21 cellular contexts compared by ENCODE assay signal in genomic region chr4:79585834-79586233, GRCh38.
A peak's percentile ranks its signal among the peaks of the same experiment; 100 is the strongest.
DNase-seq lines count a peak whose midpoint lies in the region; ATAC-seq and TF ChIP-seq lines count a peak whose summit lies in the region.
"Had no signal": no experiment of that assay in that cellular context is flagged by ENCODE, and none has a peak within 500 bp of the region (broad histone marks: within the 10 kb centered on the region; RNA-seq: fewer than 3 reads in every experiment).

No MANE protein-coding gene starts in this region.

- no peak overlapping the region for H3K4me3 ChIP-seq in NT2/D1 (ENCODE audit: insufficient read length, low read depth)
- H3K4me3 ChIP-seq in esophagus muscularis mucosa, result no peak overlapping the region
- no peak overlapping the region for H3K4me3 ChIP-seq in neural progenitor cell
- H3K4me3 ChIP-seq: BLaER1 treated with 17β-estradiol and CSF1 and Interleukin-3, amounts not matched to agents 10 nM and 100 nM; GM23248 had no signal

- H3K9me3 ChIP-seq in NT2/D1 (ENCODE audit: insufficient read depth, low read length) (0 out of 2 replicates have a peak, but pooled peaks cover 4% of the 10 kb centered on the region), esophagus muscularis mucosa (no peaks in the 10 kb centered on the region), neural progenitor cell (ENCODE audit: low read depth) (no peaks in the 10 kb centered on the region)
- H3K9me3 ChIP-seq: BLaER1 treated with 17β-estradiol and CSF1 and Interleukin-3, amounts not matched to agents 10 nM and 100 nM; Caco-2; SK-N-SH had no signal

- H3K27ac ChIP-seq in esophagus muscularis mucosa (replicated peaks in 1 of 4), result peak overlapping the region; percentile 46 to 73 (median 57)
- H3K27ac ChIP-seq in neural progenitor cell, result no peak overlapping the region
- H3K27ac ChIP-seq: BLaER1 treated with 17β-estradiol and CSF1 and Interleukin-3, amounts not matched to agents 10 nM and 100 nM; GM23248; RWPE1 had no signal

- H3K9ac ChIP-seq in NT2/D1 (ENCODE audit: insufficient read length, low read depth) (no peak overlapping the region), neural progenitor cell (no peak overlapping the region)
- H3K9ac ChIP-seq: BLaER1 treated with 17β-estradiol and CSF1 and Interleukin-3, amounts not matched to agents 10 nM and 100 nM; GM23248; SK-N-SH had no signal

- no peaks in the 10 kb centered on the region for H3K4me1 ChIP-seq in NT2/D1 (ENCODE audit: insufficient read depth, insufficient read length)
- peaks cover 14 to 50% (median 30%) of the 10 kb centered on the region in 4 donors for H3K4me1 ChIP-seq in esophagus muscularis mucosa
- H3K4me1 ChIP-seq in neural progenitor cell, result no peaks in the 10 kb centered on the region
- H3K4me1 ChIP-seq: BLaER1 treated with 17β-estradiol and CSF1 and Interleukin-3, amounts not matched to agents 10 nM and 100 nM; Caco-2 had no signal

- H3K4me2 ChIP-seq in neural progenitor cell, result no peak overlapping the region
- H3K4me2 ChIP-seq: BLaER1 treated with 17β-estradiol and CSF1 and Interleukin-3, amounts not matched to agents 10 nM and 100 nM; SK-N-SH had no signal

- H3K27me3 Mint-ChIP-seq in neural progenitor cell (ENCODE audit: insufficient read depth, low read depth), result peaks cover 3% of the 10 kb centered on the region

- H3K27ac Mint-ChIP-seq in neural progenitor cell, result no peak overlapping the region
- H3K27ac Mint-ChIP-seq: CD4-positive, alpha-beta memory T cell had no signal

- H3K27me3 ChIP-seq in NT2/D1 (ENCODE audit: insufficient read depth, insufficient read length) (no peaks in the 10 kb centered on the region), esophagus muscularis mucosa (no peaks in the 10 kb centered on the region), neural progenitor cell (no peaks in the 10 kb centered on the region)
- H3K27me3 ChIP-seq: BLaER1 treated with 17β-estradiol and CSF1 and Interleukin-3, amounts not matched to agents 10 nM and 100 nM had no signal

- no peak overlapping the region for H2AFZ ChIP-seq in neural progenitor cell (replicated peaks)
- H2AFZ ChIP-seq: GM23248 had no signal

- DNase-seq in NT2/D1 (ENCODE audit: low read depth, low spot score) (peak; percentile 18), esophagus muscularis mucosa (ENCODE audit: extremely low spot score) (no peak), iPS-NIHi7 (ENCODE audit: extremely low spot score) (peak; percentile 30), neural progenitor cell (ENCODE audit: low spot score) (no peak), NCI-H446 (lab: John Stamatoyannopoulos, UW) (no peak)
- DNase-seq in activated effector memory CD4-positive, alpha-beta T cell treated with anti-CD3 and anti-CD28 coated beads, Interleukin-2, amount 50 U/mL, for 16 hours, result no peak
- DNase-seq: ACHN; Caco-2; CD4-positive, alpha-beta memory T cell; GM23248; Karpas-422; NCI-H1417 treated with DMSO at 0.1 percent for 48 hours; NCI-H187; NCI-H2107; NCI-H510A treated with DMSO at 0.1 percent for 48 hours; NCI-H748 treated with DMSO at 0.1 percent for 48 hours; SIG-M5; SK-N-SH had no signal

- intact Hi-C loops in esophagus muscularis mucosa (cut with DNase I), result loop anchor here (10.0 kb wide), 1 partner anchor 631 kb away; no protein-coding TSS in a partner anchor

- no peak for TF ChIP-seq POLR2A in esophagus muscularis mucosa (IDR thresholded peaks at IDR 0.05; ENCODE audit: low read depth)

- no peak overlapping the region for H3K4me3 Mint-ChIP-seq in neural progenitor cell
- H3K4me3 Mint-ChIP-seq: CD4-positive, alpha-beta memory T cell had no signal

- no peak for TF ChIP-seq CTCF in esophagus muscularis mucosa (IDR thresholded peaks at IDR 0.05)
- no peak for TF ChIP-seq CTCF in neural progenitor cell (IDR thresholded peaks at IDR 0.05)

- H3K36me3 Mint-ChIP-seq in neural progenitor cell, result no peaks in the 10 kb centered on the region
- H3K36me3 Mint-ChIP-seq: CD4-positive, alpha-beta memory T cell had no signal

- H3K36me3 ChIP-seq in NT2/D1 (ENCODE audit: insufficient read depth, insufficient read length, low read length), result no peaks in the 10 kb centered on the region
- H3K36me3 ChIP-seq in esophagus muscularis mucosa, result no peaks in the 10 kb centered on the region
- no peaks in the 10 kb centered on the region for H3K36me3 ChIP-seq in neural progenitor cell
- H3K36me3 ChIP-seq: BLaER1 treated with 17β-estradiol and CSF1 and Interleukin-3, amounts not matched to agents 10 nM and 100 nM had no signal

- H3K79me2 ChIP-seq in neural progenitor cell (ENCODE audit: low read depth), result no peaks in the 10 kb centered on the region

- H3K4me1 Mint-ChIP-seq in neural progenitor cell, result peaks cover 2% of the 10 kb centered on the region
- H3K4me1 Mint-ChIP-seq: CD4-positive, alpha-beta memory T cell had no signal

- WGBS in esophagus muscularis mucosa, result 80% methylated on average over 3 of the region's 3 CpGs

- no peak for TF ChIP-seq EP300 in esophagus muscularis mucosa (IDR thresholded peaks at IDR 0.05)

- H4K20me1 ChIP-seq in neural progenitor cell (ENCODE audit: low read depth), result no peaks in the 10 kb centered on the region
- H4K20me1 ChIP-seq: BLaER1 treated with 17β-estradiol and CSF1 and Interleukin-3, amounts not matched to agents 10 nM and 100 nM had no signal

- no peaks in the 10 kb centered on the region for H3F3A ChIP-seq in neural progenitor cell (ENCODE audit: low read depth)

- peaks cover 3% of the 10 kb centered on the region for H3K9me3 Mint-ChIP-seq in neural progenitor cell

- ATAC-seq in HG03521 (IDR thresholded peaks at IDR 0.05; ENCODE audit: unreplicated experiment), result no peak

Comparison
In these comparisons a context has a peak if more than half of its experiments do, and no peak if none do; other contexts are left out.
1. DNase-seq: peak in NT2/D1 (single experiment) and iPS-NIHi7 (single experiment); none in esophagus muscularis mucosa (single experiment), activated effector memory CD4-positive, alpha-beta T cell treated with anti-CD3 and anti-CD28 coated beads, Interleukin-2, amount 50 U/mL, for 16 hours (single experiment), neural progenitor cell (single experiment) and NCI-H446 (0 of 2).